In genomic region chr6:133895573-133896343, GRCh38 we compare ENCODE assay signal across 11 cellular contexts. TPM values are rescaled to one million over a fixed set of nuclear protein-coding genes. Genes with fewer than 3 reads are reported as not detected.
A peak's percentile ranks its signal among the peaks of the same experiment; 100 is the strongest.
DNase-seq lines count a peak whose midpoint lies in the region; ATAC-seq and TF ChIP-seq lines count a peak whose summit lies in the region.
"Had no signal": no experiment of that assay in that cellular context is flagged by ENCODE, and none has a peak within 500 bp of the region (broad histone marks: within the 10 kb centered on the region; RNA-seq: fewer than 3 reads in every experiment).

No MANE protein-coding gene starts in this region.

- H3K27me3 ChIP-seq in brain microvascular endothelial cell (replicated peaks), result peaks cover 40% of the 10 kb centered on the region
- H3K27me3 ChIP-seq in WERI-Rb-1 (ENCODE audit: insufficient read depth, low read depth, severe bottlenecking), result peaks cover 86% of the 10 kb centered on the region

- no peaks in the 10 kb centered on the region for H3K36me3 ChIP-seq in ES-I3 (ENCODE audit: insufficient read depth, low read length)
- H3K36me3 ChIP-seq in brain microvascular endothelial cell (replicated peaks), result no peaks in the 10 kb centered on the region
- no peaks in the 10 kb centered on the region for H3K36me3 ChIP-seq in WERI-Rb-1

- peak; percentile 40 for TF ChIP-seq CTCF in brain microvascular endothelial cell (IDR thresholded peaks at IDR 0.05; ENCODE audit: low read depth, low read length, missing control alignments)
- TF ChIP-seq CTCF in WERI-Rb-1 (IDR thresholded peaks at IDR 0.05; ENCODE audit: low read depth, low read length), result no peak

- DNase-seq in brain microvascular endothelial cell (no peak), sciatic nerve (ENCODE audit: low spot score) (no peak), NCI-H2029 (lab: John Stamatoyannopoulos, UW) (no peak), erythroblast (lab: John Stamatoyannopoulos, UW) (no peak), WERI-Rb-1 (no peak)
- DNase-seq: dermis blood vessel endothelial cell, nucleus accumbens had no signal

- intact Hi-C loops in sciatic nerve (cut with DNase I), result no loop called here

- peaks cover 3% of the 10 kb centered on the region; the same call in 1 of the 2 replicates for H3K4me1 ChIP-seq in ES-I3 (ENCODE audit: insufficient read depth, low read length)

- H3K27ac ChIP-seq in brain microvascular endothelial cell (no peak overlapping the region), WERI-Rb-1 (no peak overlapping the region)
- H3K27ac ChIP-seq: HL-60 had no signal

- peak; percentile 69 for ATAC-seq in sciatic nerve
- no peak for ATAC-seq in HG02571 (IDR thresholded peaks at IDR 0.05; ENCODE audit: unreplicated experiment)

- peak overlapping the region; percentile 32; the same call in 1 of the 2 replicates for H3K9ac ChIP-seq in ES-I3 (ENCODE audit: low read depth, low read length)

- no peak for TF ChIP-seq POLR2A in erythroblast (IDR thresholded peaks at IDR 0.05; ENCODE audit: low read length)

- in situ Hi-C loops in brain microvascular endothelial cell (cut with HindIII; ENCODE audit: low pct_ligation_motif_present, low sequenced_read_pairs), result no loop called here

- H3K4me3 ChIP-seq in brain microvascular endothelial cell (ENCODE audit: low read depth, low read length) (peak overlapping the region; percentile 48), iPS-18c (ENCODE audit: insufficient read depth, low read depth, low read length) (peak overlapping the region; percentile 51), WERI-Rb-1 (ENCODE audit: low read depth, low read length) (no peak overlapping the region)

- H3K9me3 ChIP-seq in ES-I3 (ENCODE audit: control insufficient read depth, insufficient read depth, low read length) (no peaks in the 10 kb centered on the region), iPS-18c (ENCODE audit: control insufficient read depth, insufficient read depth, low read length) (no peaks in the 10 kb centered on the region), WERI-Rb-1 (ENCODE audit: severe bottlenecking) (no peaks in the 10 kb centered on the region)

RNA-seq across cellular contexts. Expression of gene TCF21, which starts 6.8 kb away (rescaled TPM):
- total RNA-seq in sciatic nerve, result 0.80 TPM
- total RNA-seq: dermis blood vessel endothelial cell had no signal

RNA-seq across cellular contexts. Expression of gene TBPL1, which starts 57.3 kb away (rescaled TPM):
- total RNA-seq in sciatic nerve, result 18.5 TPM
